ENCODE assay signal across 23 cellular contexts in the genomic region with DNA sequence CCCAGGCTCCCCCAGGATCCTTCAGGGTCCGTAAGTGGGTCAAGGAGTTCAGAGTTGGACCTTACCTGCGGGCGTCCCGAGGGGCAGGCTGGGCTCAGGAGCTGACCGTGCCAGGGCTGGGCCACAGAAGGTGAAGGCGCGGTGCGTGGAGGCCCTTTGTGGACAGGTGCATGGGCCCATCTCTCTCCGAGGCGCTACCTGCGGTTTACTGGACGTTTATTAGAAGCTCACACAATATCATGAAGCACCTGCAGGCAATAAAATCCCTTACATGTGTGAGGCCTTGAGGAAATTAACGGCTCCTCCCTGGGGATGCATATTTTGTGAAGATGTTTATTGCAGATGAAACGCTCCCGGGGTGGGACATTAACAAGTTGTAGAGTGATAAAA.
A peak's percentile ranks its signal among the peaks of the same experiment; 100 is the strongest.
DNase-seq lines count a peak whose midpoint lies in the region; ATAC-seq and TF ChIP-seq lines count a peak whose summit lies in the region.
"Had no signal": no experiment of that assay in that cellular context is flagged by ENCODE, and none has a peak within 500 bp of the region (broad histone marks: within the 10 kb centered on the region; RNA-seq: fewer than 3 reads in every experiment).

No MANE protein-coding gene starts in this region.

- H2AFZ ChIP-seq in Karpas-422 (ENCODE audit: low read length), result no peak overlapping the region

- H3K27me3 ChIP-seq in Karpas-422 (ENCODE audit: low read length), result no peaks in the 10 kb centered on the region
- peaks cover 18% of the 10 kb centered on the region in 2 donors for H3K27me3 ChIP-seq in mucosa of rectum (ENCODE audit: control insufficient read depth in 2 of 2, insufficient read depth in 2 of 2, low read length in 2 of 2)
- peaks cover 0 to 68% (median 0%) of the 10 kb centered on the region in 4 donors for H3K27me3 ChIP-seq in esophagus squamous epithelium

- peak overlapping the region; percentile 83 for H3K4me2 ChIP-seq in Karpas-422 (ENCODE audit: low read depth, low read length, poor library complexity, severe bottlenecking)

- H3K27me3 Mint-ChIP-seq in CD14-positive monocyte (ENCODE audit: low read depth in 3 of 3), result peaks cover 1 to 2% (median 2%) of the 10 kb centered on the region in 3 donors

- peak overlapping the region; percentile 61 to 85 for H3K4me3 Mint-ChIP-seq in CD14-positive monocyte
- H3K4me3 Mint-ChIP-seq: activated CD4-positive, alpha-beta memory T cell treated with anti-CD3 and anti-CD28 coated beads for 36 hours; activated naive CD8-positive, alpha-beta T cell treated with anti-CD3 and anti-CD28 coated beads, Interleukin-2, amount 50 U/mL, for 24 hours; brain; T-helper 1 cell treated with Interleukin-12 subunit alpha and Interleukin-12 subunit beta and Interleukin-4 antibody, amounts not matched to agents 30 μg/mL and 1 μg/mL, for 36 hours had no signal

- no peak for TF ChIP-seq CTCF in CD14-positive monocyte (IDR thresholded peaks at IDR 0.05)
- TF ChIP-seq CTCF in esophagus squamous epithelium (IDR thresholded peaks at IDR 0.05), result no peak

- peaks cover 14% of the 10 kb centered on the region; the same call in 1 of the 2 replicates for H4K20me1 ChIP-seq in Karpas-422 (ENCODE audit: insufficient read depth, low read depth, low read length)

- no peaks in the 10 kb centered on the region for H3K9me3 ChIP-seq in Karpas-422 (ENCODE audit: low read length)
- no peaks in the 10 kb centered on the region for H3K9me3 ChIP-seq in mucosa of rectum (ENCODE audit: control insufficient read depth in 2 of 2, low read length in 2 of 2)
- no peaks in the 10 kb centered on the region for H3K9me3 ChIP-seq in esophagus squamous epithelium
- H3K9me3 ChIP-seq: suprapubic skin had no signal

- no peaks in the 10 kb centered on the region for H3K79me2 ChIP-seq in Karpas-422 (ENCODE audit: low read length)

- H3K9me3 Mint-ChIP-seq in CD14-positive monocyte, result peaks cover 0 to 2% (median 0%) of the 10 kb centered on the region in 7 donors
- H3K9me3 Mint-ChIP-seq: activated CD4-positive, alpha-beta memory T cell treated with anti-CD3 and anti-CD28 coated beads for 36 hours; activated naive CD8-positive, alpha-beta T cell treated with anti-CD3 and anti-CD28 coated beads, Interleukin-2, amount 50 U/mL, for 24 hours; T-helper 1 cell treated with Interleukin-12 subunit alpha and Interleukin-12 subunit beta and Interleukin-4 antibody, amounts not matched to agents 30 μg/mL and 1 μg/mL, for 36 hours had no signal

- peak overlapping the region; percentile 31; the same call in 1 of the 2 replicates for H3K9ac ChIP-seq in Karpas-422 (ENCODE audit: low read length)
- H3K9ac ChIP-seq in mucosa of rectum (ENCODE audit: low read depth in 1 of 2, low read length in 2 of 2), result no peak overlapping the region

- 69 to 70% methylated on average over 12 to 15 of the region's 15 CpGs for WGBS in esophagus squamous epithelium, 2 donors

- H3K9me2 ChIP-seq in Karpas-422 (replicated peaks; ENCODE audit: insufficient read depth, low read length), result no peaks in the 10 kb centered on the region

- peaks cover 0 to 2% of the 10 kb centered on the region in 2 donors for H3K36me3 Mint-ChIP-seq in CD14-positive monocyte
- H3K36me3 Mint-ChIP-seq: activated CD4-positive, alpha-beta memory T cell treated with anti-CD3 and anti-CD28 coated beads for 36 hours; brain had no signal

- peak overlapping the region; percentile 84 to 94 (median 91) for H3K27ac Mint-ChIP-seq in CD14-positive monocyte
- H3K27ac Mint-ChIP-seq: activated CD4-positive, alpha-beta memory T cell treated with anti-CD3 and anti-CD28 coated beads for 36 hours; activated naive CD8-positive, alpha-beta T cell treated with anti-CD3 and anti-CD28 coated beads, Interleukin-2, amount 50 U/mL, for 24 hours; T-helper 1 cell treated with Interleukin-12 subunit alpha and Interleukin-12 subunit beta and Interleukin-4 antibody, amounts not matched to agents 30 μg/mL and 1 μg/mL, for 36 hours had no signal

- H3K4me1 ChIP-seq in Karpas-422 (ENCODE audit: low read length) (peaks cover 57% of the 10 kb centered on the region), mucosa of rectum (ENCODE audit: control insufficient read depth in 2 of 2, insufficient read depth in 2 of 2, low read length in 2 of 2) (peaks cover 0 to 5% of the 10 kb centered on the region in 2 donors), esophagus squamous epithelium (peaks cover 0 to 7% (median 0%) of the 10 kb centered on the region in 3 donors)

- DNase-seq in CD14-positive monocyte (ENCODE audit: low spot score), result no peak
- DNase-seq in Karpas-422, result peak; percentile 79
- peak; percentile 69 for DNase-seq in cerebellar cortex (ENCODE audit: low spot score)
- DNase-seq in GM19238 (ENCODE audit: insufficient read length, low spot score), result no peak
- no peak for DNase-seq in epidermal melanocyte (ENCODE audit: insufficient read length, low spot score)
- no peak for DNase-seq in esophagus squamous epithelium (lab: John Stamatoyannopoulos, UW)
- DNase-seq: ACHN; activated CD4-positive, alpha-beta memory T cell treated with anti-CD3 and anti-CD28 coated beads for 36 hours; activated effector memory CD4-positive, alpha-beta T cell treated with anti-CD3 and anti-CD28 coated beads, Interleukin-2, amount 50 U/mL, for 16 hours; activated naive CD8-positive, alpha-beta T cell treated with anti-CD3 and anti-CD28 coated beads, Interleukin-2, amount 50 U/mL, for 24 hours; DMS153; NCI-H1092 treated with DMSO at 0.1 percent for 48 hours; NCI-H2171 treated with DMSO at 0.1 percent for 48 hours; NCI-H774; PC-3; right cardiac atrium; SIG-M5 had no signal

- no peak for TF ChIP-seq POLR2A in esophagus squamous epithelium (IDR thresholded peaks at IDR 0.05)

- H3K27ac ChIP-seq in Karpas-422 (ENCODE audit: low read length) (peak overlapping the region; percentile 83), mucosa of rectum (ENCODE audit: low read depth in 2 of 2, low read length in 2 of 2) (peak overlapping the region; percentile 25 to 43), esophagus squamous epithelium (peak overlapping the region in 1 of 4 donors; percentile 14)
- H3K27ac ChIP-seq: suprapubic skin had no signal

- intact Hi-C loops in CD14-positive monocyte (cut with micrococcal nuclease), result loop anchor here in 1 of 2 donors (1.0 kb wide), 1 partner anchor 17 kb away; no protein-coding TSS in a partner anchor
- intact Hi-C loops in esophagus squamous epithelium (cut with DNase I), result no loop called here

- H3K4me3 ChIP-seq in Karpas-422 (ENCODE audit: low read length) (peak overlapping the region; percentile 59), mucosa of rectum (ENCODE audit: low read length in 2 of 2) (no peak overlapping the region), esophagus squamous epithelium (no peak overlapping the region)
- H3K4me3 ChIP-seq: lung, suprapubic skin had no signal

- H3K36me3 ChIP-seq in Karpas-422 (ENCODE audit: insufficient read depth, low read length), result no peaks in the 10 kb centered on the region
- no peaks in the 10 kb centered on the region for H3K36me3 ChIP-seq in mucosa of rectum (ENCODE audit: control insufficient read depth in 2 of 2, insufficient read depth in 2 of 2, low read length in 2 of 2)
- H3K36me3 ChIP-seq in esophagus squamous epithelium, result no peaks in the 10 kb centered on the region
- H3K36me3 ChIP-seq: suprapubic skin had no signal

- peaks cover 52% of the 10 kb centered on the region for H3K4me1 Mint-ChIP-seq in CD14-positive monocyte
- H3K4me1 Mint-ChIP-seq: activated naive CD8-positive, alpha-beta T cell treated with anti-CD3 and anti-CD28 coated beads, Interleukin-2, amount 50 U/mL, for 24 hours had no signal

- no peak for ATAC-seq in GM21381 (IDR thresholded peaks at IDR 0.05; ENCODE audit: unreplicated experiment)
- ATAC-seq: activated naive CD8-positive, alpha-beta T cell treated with anti-CD3 and anti-CD28 coated beads, Interleukin-2, amount 50 U/mL, for 24 hours; PC-3; right cardiac atrium had no signal

Comparison
In these comparisons a context has a peak if more than half of its experiments do, and no peak if none do; other contexts are left out.
1. DNase-seq: peak in Karpas-422 (single experiment) and cerebellar cortex (single experiment); none in CD14-positive monocyte (single experiment), GM19238 (single experiment), epidermal melanocyte (single experiment) and esophagus squamous epithelium (single experiment).